In the genomic region with DNA sequence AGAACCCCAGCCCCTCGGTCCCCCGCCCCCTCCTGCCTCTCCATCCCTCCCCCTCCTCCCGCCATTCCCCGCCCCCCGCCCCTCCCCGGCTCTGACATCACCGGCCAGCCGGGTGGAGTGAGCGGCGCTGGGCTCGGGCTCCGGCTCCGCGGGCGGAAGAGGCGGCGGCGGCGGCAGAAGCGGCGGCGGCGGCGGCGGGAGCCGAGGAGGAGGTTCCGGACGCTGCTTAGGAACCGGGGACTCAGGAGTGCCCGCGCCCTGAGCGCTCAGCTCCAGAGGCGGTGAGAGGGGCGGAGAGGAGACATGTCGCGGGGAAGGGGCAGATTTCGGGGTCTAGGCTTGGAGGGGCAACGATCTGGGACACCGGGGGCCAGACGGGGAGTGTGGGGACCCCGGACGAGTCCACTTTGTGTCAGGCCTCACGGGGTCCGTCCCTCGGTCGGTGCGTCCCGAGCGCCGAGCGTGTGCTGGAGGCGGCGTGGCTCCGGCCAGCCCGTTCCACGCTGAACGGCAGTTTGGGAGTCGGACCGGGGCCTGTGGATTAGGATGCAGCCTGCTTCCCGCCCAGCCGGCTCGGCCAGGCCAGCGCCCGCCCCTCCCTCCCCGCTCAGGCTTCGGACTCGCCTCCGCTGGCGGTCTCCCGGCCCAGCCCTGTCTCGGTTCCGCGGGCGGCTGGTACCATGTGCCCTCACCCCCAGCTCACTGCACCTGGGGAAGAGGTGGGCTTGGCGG, we compare ENCODE assay signal across 8 cellular contexts. TPM values are rescaled to one million over a fixed set of nuclear protein-coding genes. Genes with fewer than 3 reads are reported as not detected.
DNase-seq lines count a peak whose midpoint lies in the region; ATAC-seq and TF ChIP-seq lines count a peak whose summit lies in the region.

A gene with protein sequence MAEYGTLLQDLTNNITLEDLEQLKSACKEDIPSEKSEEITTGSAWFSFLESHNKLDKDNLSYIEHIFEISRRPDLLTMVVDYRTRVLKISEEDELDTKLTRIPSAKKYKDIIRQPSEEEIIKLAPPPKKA (plus strand): TSS at position 143 of the 732 bp plus-strand sequence. CDS start 6,161 bp downstream, outside the sequence.

- H3K79me2 ChIP-seq in MM.1S (ENCODE audit: low read length), result peaks cover 50% of the 10 kb centered on the region

- DNase-seq in DMS 273 treated with DMSO at 0.1 percent for 48 hours (lab: John Stamatoyannopoulos, UW), result peak; percentile 20
- DNase-seq in MM.1S, result peak; percentile 85
- peak; percentile 75 for DNase-seq in UCSD-AML1 (lab: John Stamatoyannopoulos, UW; ENCODE audit: unreplicated experiment)
- peak; percentile 35 for DNase-seq in brain microvascular endothelial cell

- H4K20me1 ChIP-seq in MM.1S (ENCODE audit: insufficient read depth, low read length), result no peaks in the 10 kb centered on the region

- H3K9me2 ChIP-seq in MM.1S (replicated peaks; ENCODE audit: insufficient read depth, low read length), result no peaks in the 10 kb centered on the region

- H3K9me3 ChIP-seq in MM.1S (replicated peaks; ENCODE audit: insufficient read depth, low read length) (no peaks in the 10 kb centered on the region), iPS-18a (ENCODE audit: control insufficient read depth, low read depth, low read length) (no peaks in the 10 kb centered on the region), skeletal muscle satellite cell (replicated peaks; ENCODE audit: low read length) (no peaks in the 10 kb centered on the region)

- H3K27ac ChIP-seq in MM.1S (ENCODE audit: low read length) (peak within 1 kb of the TSS; percentile 86), brain microvascular endothelial cell (peak within 1 kb of the TSS; percentile 86), iPS-18a (ENCODE audit: low read length) (no peak within 1 kb of the TSS)

- H3K27me3 ChIP-seq in MM.1S (replicated peaks; ENCODE audit: insufficient read depth, low read length) (no peaks in the 10 kb centered on the region), brain microvascular endothelial cell (replicated peaks) (no peaks in the 10 kb centered on the region), iPS-18a (ENCODE audit: control insufficient read depth, insufficient read depth, low read length) (no peaks in the 10 kb centered on the region), skeletal muscle satellite cell (ENCODE audit: control insufficient read depth, insufficient read depth, low read length) (no peaks in the 10 kb centered on the region)

- H3K4me1 ChIP-seq in MM.1S (ENCODE audit: low read length) (peaks cover 24% of the 10 kb centered on the region), iPS-18a (ENCODE audit: control insufficient read depth, low read depth, low read length) (peaks cover 50% of the 10 kb centered on the region), skeletal muscle satellite cell (ENCODE audit: control insufficient read depth, insufficient read depth, low read length) (peaks cover 43% of the 10 kb centered on the region)

- H2AFZ ChIP-seq in MM.1S (ENCODE audit: low read length), result peak within 1 kb of the TSS; percentile 81

- peak; percentile 42 for ATAC-seq in GM21423 (IDR thresholded peaks at IDR 0.05; ENCODE audit: unreplicated experiment)
- ATAC-seq in GM21526 (IDR thresholded peaks at IDR 0.05; ENCODE audit: low FRiP score, unreplicated experiment), result no peak

- peaks cover 30% of the 10 kb centered on the region for H3F3A ChIP-seq in MM.1S (ENCODE audit: insufficient read depth, low read length)

- TF ChIP-seq CTCF in MM.1S (IDR thresholded peaks at IDR 0.05; ENCODE audit: low read length) (no peak), brain microvascular endothelial cell (IDR thresholded peaks at IDR 0.05; ENCODE audit: low read depth, low read length, missing control alignments) (no peak)

- H3K4me3 ChIP-seq in MM.1S (ENCODE audit: low read length) (peak within 1 kb of the TSS; percentile 96), brain microvascular endothelial cell (ENCODE audit: low read depth, low read length) (peak within 1 kb of the TSS; percentile 97), iPS-18a (ENCODE audit: low read length) (peak within 1 kb of the TSS; percentile 83), skeletal muscle satellite cell (ENCODE audit: low read length) (peak within 1 kb of the TSS; percentile 99)

- peak within 1 kb of the TSS; percentile 93 for H3K9ac ChIP-seq in MM.1S (ENCODE audit: low read length)
- H3K9ac ChIP-seq in iPS-18a (ENCODE audit: low read length), result peak within 1 kb of the TSS; percentile 86
- H3K9ac ChIP-seq in skeletal muscle satellite cell (ENCODE audit: low read depth, low read length), result peak within 1 kb of the TSS; percentile 100

- H3K4me2 ChIP-seq in MM.1S (ENCODE audit: low read depth, low read length), result peak within 1 kb of the TSS; percentile 91
- peak within 1 kb of the TSS; percentile 98 for H3K4me2 ChIP-seq in skeletal muscle satellite cell (ENCODE audit: low read length)

- in situ Hi-C loops in brain microvascular endothelial cell (cut with HindIII; ENCODE audit: low pct_ligation_motif_present, low sequenced_read_pairs), result no loop called here

- H3K36me3 ChIP-seq in MM.1S (replicated peaks; ENCODE audit: insufficient read depth, low read length), result no peaks in the 10 kb centered on the region
- H3K36me3 ChIP-seq in brain microvascular endothelial cell (replicated peaks), result peaks cover 30% of the 10 kb centered on the region
- peaks cover 20% of the 10 kb centered on the region for H3K36me3 ChIP-seq in iPS-18a (ENCODE audit: control insufficient read depth, low read depth, low read length)
- peaks cover 37% of the 10 kb centered on the region for H3K36me3 ChIP-seq in skeletal muscle satellite cell (ENCODE audit: insufficient read depth, low read length)

RNA-seq across cellular contexts. Expression of the gene that starts here (rescaled TPM):
- total RNA-seq in skeletal muscle satellite cell (2012; rRNA removed), result 91.0 and 138 TPM in 2 replicates

Comparison
In these comparisons a context has a peak if more than half of its experiments do, and no peak if none do; other contexts are left out.
1. DNase-seq: peak in every context shown above with its lines; median percentile 85 in MM.1S; 75 in UCSD-AML1; 35 in brain microvascular endothelial cell; 20 in DMS 273 treated with DMSO at 0.1 percent for 48 hours.